24 cellular contexts compared by ENCODE assay signal in the genomic region with DNA sequence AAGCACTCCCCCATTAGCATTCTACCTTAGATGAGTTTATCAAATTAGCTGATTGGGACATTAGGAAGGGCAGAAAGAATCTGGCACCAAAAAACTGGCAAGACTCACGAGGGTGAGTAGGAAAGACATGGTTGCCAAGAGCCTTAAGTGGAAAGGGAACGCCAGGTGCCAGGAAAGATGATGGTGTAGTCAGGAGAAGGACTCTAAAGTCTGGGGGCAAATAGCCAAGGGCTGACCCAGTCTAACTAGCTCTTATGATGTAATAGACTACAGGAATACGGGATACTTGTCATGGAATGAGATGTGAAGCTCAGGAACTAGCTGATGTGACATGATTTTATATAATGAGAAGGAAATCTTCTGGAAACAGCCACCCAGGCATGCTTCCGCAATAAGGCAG.
DNase-seq lines count a peak whose midpoint lies in the region; ATAC-seq and TF ChIP-seq lines count a peak whose summit lies in the region.
"Had no signal": no experiment of that assay in that cellular context is flagged by ENCODE, and none has a peak within 500 bp of the region (broad histone marks: within the 10 kb centered on the region; RNA-seq: fewer than 3 reads in every experiment).

No MANE protein-coding gene starts in this region.

- no peaks in the 10 kb centered on the region for H3K27me3 ChIP-seq in heart left ventricle
- no peaks in the 10 kb centered on the region for H3K27me3 ChIP-seq in right atrium auricular region
- H3K27me3 ChIP-seq in thyroid gland: no peaks in the 10 kb centered on the region
- no peaks in the 10 kb centered on the region for H3K27me3 ChIP-seq in transverse colon
- H3K27me3 ChIP-seq: SJCRH30 had no signal

- H3K9me3 ChIP-seq in heart left ventricle (no peaks in the 10 kb centered on the region), right atrium auricular region (no peaks in the 10 kb centered on the region), thyroid gland (no peaks in the 10 kb centered on the region), transverse colon (no peaks in the 10 kb centered on the region)
- H3K9me3 ChIP-seq: A549, BLaER1, SJCRH30 had no signal

- in situ Hi-C loops in transverse colon (cut with MboI; ENCODE audit: low pct_ligation_motif_present in 1 of 4, low pct_unique_long_range_greater_than_20kb in 1 of 4, low sequenced_read_pairs in 3 of 4): no loop called here

- intact Hi-C loops in heart left ventricle (cut with DNase I) (no loop called here), thyroid gland (cut with DNase I) (no loop called here), transverse colon (cut with DNase I; ENCODE audit: low total_unique reads) (no loop called here)

- H3K4me1 ChIP-seq in heart left ventricle (peaks cover 0 to 9% (median 0%) of the 10 kb centered on the region in 12 donors), right atrium auricular region (no peaks in the 10 kb centered on the region), thyroid gland (no peaks in the 10 kb centered on the region), transverse colon (no peaks in the 10 kb centered on the region)
- H3K4me1 ChIP-seq: A549, SJCRH30 had no signal

- DNase-seq in heart left ventricle (peak in 2 of 5 donors; percentile 5 to 32), right atrium auricular region (ENCODE audit: low spot score) (no peak), NCI-H2029 (lab: John Stamatoyannopoulos, UW) (peak; percentile 16), fibroblast of mammary gland (ENCODE audit: low read depth) (peak; percentile 10), thyroid gland (peak; percentile 32 to 38), transverse colon (no peak), mucosa of gallbladder (ENCODE audit: low spot score) (no peak)
- DNase-seq: Calu3; CD4-positive, alpha-beta memory T cell; HCEC 1CT; Kasumi-1; MM.1S; NCI-H1092; NCI-H1436 treated with DMSO at 0.1 percent for 48 hours; NCI-H2081 treated with DMSO at 0.1 percent for 48 hours; NCI-H510A; NCI-H82; PC-3; SJCRH30 had no signal

- H3K27ac ChIP-seq in heart left ventricle: no peak overlapping the region
- no peak overlapping the region for H3K27ac ChIP-seq in right atrium auricular region
- no peak overlapping the region for H3K27ac ChIP-seq in thyroid gland
- H3K27ac ChIP-seq in transverse colon: no peak overlapping the region
- H3K27ac ChIP-seq: A549, BLaER1, RWPE1, SJCRH30 had no signal

- ATAC-seq in heart left ventricle: peak in 3 of 4 donors; percentile 10 to 67 (median 61)
- ATAC-seq: A549, GM12878, GM23338, PC-3 had no signal

- TF ChIP-seq EP300 in transverse colon (IDR thresholded peaks at IDR 0.05; ENCODE audit: low read depth): no peak

- TF ChIP-seq CTCF in heart left ventricle (IDR thresholded peaks at IDR 0.05): no peak
- TF ChIP-seq CTCF in right atrium auricular region (IDR thresholded peaks at IDR 0.05): no peak
- TF ChIP-seq CTCF in fibroblast of mammary gland (conservative IDR thresholded peaks at IDR 0.05; ENCODE audit: control insufficient read depth, insufficient read depth, low read depth, low read length): no peak
- no peak for TF ChIP-seq CTCF in thyroid gland (IDR thresholded peaks at IDR 0.05)
- no peak for TF ChIP-seq CTCF in transverse colon (IDR thresholded peaks at IDR 0.05)

- no peak overlapping the region for H3K4me3 ChIP-seq in heart left ventricle
- H3K4me3 ChIP-seq in right atrium auricular region: no peak overlapping the region
- no peak overlapping the region for H3K4me3 ChIP-seq in fibroblast of mammary gland (ENCODE audit: control insufficient read depth, low read depth, low read length)
- no peak overlapping the region for H3K4me3 ChIP-seq in thyroid gland (replicated peaks in 1 of 3)
- no peak overlapping the region for H3K4me3 ChIP-seq in transverse colon
- H3K4me3 ChIP-seq: A549, BLaER1, GM12878, GM23338, SJCRH30 had no signal

- WGBS in heart left ventricle, 4 donors: 44 to 64% (median 56%) methylated on average over 4 of the region's 4 CpGs
- 53 to 66% methylated on average over 4 of the region's 4 CpGs for WGBS in thyroid gland, 2 donors
- 78 to 85% methylated on average over 2 to 4 of the region's 4 CpGs for WGBS in transverse colon (ENCODE audit: low coverage in 1 of 2), 2 donors

- H3K36me3 ChIP-seq in heart left ventricle: no peaks in the 10 kb centered on the region
- H3K36me3 ChIP-seq in right atrium auricular region: no peaks in the 10 kb centered on the region
- no peaks in the 10 kb centered on the region for H3K36me3 ChIP-seq in thyroid gland
- H3K36me3 ChIP-seq in transverse colon: no peaks in the 10 kb centered on the region
- H3K36me3 ChIP-seq: SJCRH30 had no signal

- TF ChIP-seq POLR2A in heart left ventricle (IDR thresholded peaks at IDR 0.05): no peak
- no peak for TF ChIP-seq POLR2A in thyroid gland (IDR thresholded peaks at IDR 0.05)
- no peak for TF ChIP-seq POLR2A in transverse colon (IDR thresholded peaks at IDR 0.05)

Comparison
In these comparisons a context has a peak if more than half of its experiments do, and no peak if none do; other contexts are left out.
1. DNase-seq: peak in NCI-H2029 (single experiment), fibroblast of mammary gland (single experiment) and thyroid gland (2 of 2); none in right atrium auricular region (single experiment), transverse colon (single experiment) and mucosa of gallbladder (single experiment).